17 cellular contexts compared by ENCODE assay signal in genomic region chr4:174672276-174672675, GRCh38.
DNase-seq lines count a peak whose midpoint lies in the region; ATAC-seq and TF ChIP-seq lines count a peak whose summit lies in the region.
"Had no signal": no experiment of that assay in that cellular context is flagged by ENCODE, and none has a peak within 500 bp of the region (broad histone marks: within the 10 kb centered on the region; RNA-seq: fewer than 3 reads in every experiment).

No MANE protein-coding gene starts in this region.

- H3K79me1 ChIP-seq in trophoblast cell (ENCODE audit: low read length): peaks cover 2% of the 10 kb centered on the region

- in situ Hi-C loops in SK-MEL-5 (cut with HindIII; ENCODE audit: low pct_unique_long_range_greater_than_20kb, low sequenced_read_pairs): no loop called here

- peak overlapping the region; percentile 38 for H2BK120ac ChIP-seq in trophoblast cell (ENCODE audit: insufficient read depth, low read length, poor library complexity)

- ATAC-seq in GM23338 (no peak), HG02938 (IDR thresholded peaks at IDR 0.05; ENCODE audit: unreplicated experiment) (no peak)

- H3K36me3 ChIP-seq in GM23338 (ENCODE audit: insufficient read depth) (no peaks in the 10 kb centered on the region), trophoblast cell (ENCODE audit: control insufficient read depth in 1 of 2, insufficient read depth in 2 of 2, low read length in 2 of 2) (no peaks in the 10 kb centered on the region), BE2C (no peaks in the 10 kb centered on the region)

- no peak overlapping the region for H2BK5ac ChIP-seq in trophoblast cell (ENCODE audit: low read depth, low read length, poor library complexity)

- no peaks in the 10 kb centered on the region for H4K20me1 ChIP-seq in GM23338 (replicated peaks; ENCODE audit: insufficient read depth)

- DNase-seq in GM23338 (ENCODE audit: low spot score) (no peak), SK-MEL-5 (ENCODE audit: low read depth, low spot score) (peak; percentile 13), epithelial cell of prostate (ENCODE audit: low read depth, low spot score) (peak; percentile 75), trophoblast cell (peak in 1 of 2 donors; percentile 12), BE2C (no peak), endothelial cell (ENCODE audit: low spot score) (no peak)
- no peak for DNase-seq in central memory CD4-positive, alpha-beta T cell
- DNase-seq: ACHN; CD8-positive, alpha-beta memory T cell; H9; MM.1S; NCI-H1105; NCI-H187 treated with DMSO at 0.1 percent for 48 hours; NCI-H2171 treated with DMSO at 0.1 percent for 48 hours; NCI-H82; SIG-M5 had no signal

- H3K27ac Mint-ChIP-seq in GM23338 (peak overlapping the region; percentile 72; the same call in 1 of the 2 replicates), endothelial cell (ENCODE audit: unreplicated experiment) (no peak overlapping the region)
- H3K27ac Mint-ChIP-seq: CD8-positive, alpha-beta memory T cell; H9 had no signal

- no peaks in the 10 kb centered on the region for H3K9me3 Mint-ChIP-seq in GM23338
- H3K9me3 Mint-ChIP-seq in endothelial cell (ENCODE audit: unreplicated experiment): no peaks in the 10 kb centered on the region
- H3K9me3 Mint-ChIP-seq: H9 had no signal

- H2AFZ ChIP-seq in GM23338 (0 out of 2 replicates have a peak overlapping the region, but pooled peaks have one; percentile 4), trophoblast cell (ENCODE audit: insufficient read depth, low read length, poor library complexity) (no peak overlapping the region)

- no peaks in the 10 kb centered on the region for H3K27me3 ChIP-seq in GM23338 (ENCODE audit: insufficient read depth)
- no peaks in the 10 kb centered on the region for H3K27me3 ChIP-seq in trophoblast cell (ENCODE audit: insufficient read depth, low read length)
- H3K27me3 ChIP-seq in BE2C: peaks cover 23% of the 10 kb centered on the region

- no peaks in the 10 kb centered on the region for H3F3A ChIP-seq in GM23338 (replicated peaks; ENCODE audit: low read depth)

- H3K36me3 Mint-ChIP-seq in GM23338 (ENCODE audit: low read depth) (no peaks in the 10 kb centered on the region), endothelial cell (ENCODE audit: low read depth, unreplicated experiment) (no peaks in the 10 kb centered on the region)
- H3K36me3 Mint-ChIP-seq: CD8-positive, alpha-beta memory T cell had no signal

- H3K4me1 ChIP-seq in GM23338 (ENCODE audit: insufficient read depth): peaks cover 7% of the 10 kb centered on the region; the same call in 1 of the 2 replicates
- no peaks in the 10 kb centered on the region for H3K4me1 ChIP-seq in trophoblast cell (ENCODE audit: control insufficient read depth in 1 of 2, insufficient read depth in 2 of 2, low read length in 2 of 2)
- no peaks in the 10 kb centered on the region for H3K4me1 ChIP-seq in BE2C

- no CpG with 5 or more reads among the region's 4 CpGs for WGBS in trophoblast cell (ENCODE audit: extremely low coverage, insufficient coverage, insufficient read length)

- H4K12ac ChIP-seq in trophoblast cell (ENCODE audit: low read depth, low read length): no peak overlapping the region

- no peaks in the 10 kb centered on the region for H3K9me2 ChIP-seq in GM23338 (ENCODE audit: insufficient read depth)

- peak overlapping the region; percentile 47 for H4K8ac ChIP-seq in trophoblast cell (ENCODE audit: low read depth, low read length)

- no peak overlapping the region for H3K27ac ChIP-seq in GM23338 (ENCODE audit: low read depth)
- H3K27ac ChIP-seq in epithelial cell of prostate: peak overlapping the region; percentile 51
- H3K27ac ChIP-seq in trophoblast cell (ENCODE audit: low read depth, low read length): no peak overlapping the region

- H3K4me1 Mint-ChIP-seq in GM23338 (peaks cover 10% of the 10 kb centered on the region), endothelial cell (ENCODE audit: unreplicated experiment) (no peaks in the 10 kb centered on the region)
- H3K4me1 Mint-ChIP-seq: CD8-positive, alpha-beta memory T cell had no signal

- no peak for TF ChIP-seq CTCF in GM23338 (conservative IDR thresholded peaks at IDR 0.05; ENCODE audit: low read depth in 2 of 2)
- TF ChIP-seq CTCF in BE2C (IDR thresholded peaks at IDR 0.05; ENCODE audit: low read depth, low read length): no peak
- no peak for TF ChIP-seq CTCF in endothelial cell (IDR thresholded peaks at IDR 0.05; ENCODE audit: unreplicated experiment)

- no peak overlapping the region for H4K91ac ChIP-seq in trophoblast cell (ENCODE audit: low read depth, low read length)

- H3K4me2 ChIP-seq in GM23338 (no peak overlapping the region), trophoblast cell (ENCODE audit: low read length) (no peak overlapping the region)

- H3K4me3 ChIP-seq in GM23338 (no peak overlapping the region), trophoblast cell (ENCODE audit: low read depth, low read length) (no peak overlapping the region), BE2C (ENCODE audit: low read depth, low read length) (no peak overlapping the region)

- H3K9me3 ChIP-seq in trophoblast cell (ENCODE audit: insufficient read depth, low read depth, low read length) (no peaks in the 10 kb centered on the region), BE2C (no peaks in the 10 kb centered on the region)

- no peak overlapping the region for H3K9ac ChIP-seq in trophoblast cell (ENCODE audit: low read length)

- H3K27me3 Mint-ChIP-seq in GM23338 (ENCODE audit: insufficient read depth, low read depth, poor library complexity) (no peaks in the 10 kb centered on the region), endothelial cell (ENCODE audit: unreplicated experiment) (no peaks in the 10 kb centered on the region)

- no peak overlapping the region for H2AK5ac ChIP-seq in trophoblast cell (ENCODE audit: low read length)

- H3K14ac ChIP-seq in trophoblast cell (ENCODE audit: low read length): peak overlapping the region; percentile 15

- no peak overlapping the region for H3K4ac ChIP-seq in trophoblast cell (ENCODE audit: low read depth, low read length)

- H3K79me2 ChIP-seq in GM23338 (replicated peaks; ENCODE audit: insufficient read depth) (no peaks in the 10 kb centered on the region), trophoblast cell (ENCODE audit: control insufficient read depth, insufficient read depth, low read length, poor library complexity) (no peaks in the 10 kb centered on the region)

- no peak overlapping the region for H3K23ac ChIP-seq in trophoblast cell (ENCODE audit: low read length)

- no peak overlapping the region for H3K18ac ChIP-seq in trophoblast cell (ENCODE audit: low read length)

- no peak overlapping the region for H2BK12ac ChIP-seq in trophoblast cell (ENCODE audit: low read length)

- no peak overlapping the region for H3K4me3 Mint-ChIP-seq in GM23338
- H3K4me3 Mint-ChIP-seq in endothelial cell (ENCODE audit: unreplicated experiment): no peak overlapping the region
- H3K4me3 Mint-ChIP-seq: CD8-positive, alpha-beta memory T cell; H9 had no signal

TF ChIP-seq in GM23338, 12 proteins besides CTCF, POLR2A, EP300 and RAD21:
- TF ChIP-seq ZNF331 (CRISPR knock-in tag; IDR thresholded peaks at IDR 0.05; ENCODE audit: low read depth) (no peak), JUNB (IDR thresholded peaks at IDR 0.05; ENCODE audit: unreplicated experiment) (no peak), ZNF114 (CRISPR knock-in tag; IDR thresholded peaks at IDR 0.05) (no peak), STAT1 (IDR thresholded peaks at IDR 0.05; ENCODE audit: unreplicated experiment) (no peak), CREB1 (CRISPR knock-in tag; IDR thresholded peaks at IDR 0.05; ENCODE audit: low read depth) (no peak), EZH2 (IDR thresholded peaks at IDR 0.05; ENCODE audit: low read depth, unreplicated experiment) (no peak), NANOG (IDR thresholded peaks at IDR 0.05; ENCODE audit: borderline replicate concordance) (no peak), POLR2AphosphoS5 (IDR thresholded peaks at IDR 0.05; ENCODE audit: low read depth) (no peak), ETS1 (IDR thresholded peaks at IDR 0.05) (no peak), REST (IDR thresholded peaks at IDR 0.05; ENCODE audit: unreplicated experiment) (no peak), EZH2phosphoT487 (IDR thresholded peaks at IDR 0.05; ENCODE audit: unreplicated experiment) (no peak)

Comparison
In these comparisons a context has a peak if more than half of its experiments do, and no peak if none do; other contexts are left out.
1. DNase-seq: peak in SK-MEL-5 (single experiment) and epithelial cell of prostate (single experiment); none in GM23338 (single experiment), BE2C (single experiment), endothelial cell (single experiment) and central memory CD4-positive, alpha-beta T cell (single experiment).